1 cellular context compared by ENCODE assay signal in the genomic region with DNA sequence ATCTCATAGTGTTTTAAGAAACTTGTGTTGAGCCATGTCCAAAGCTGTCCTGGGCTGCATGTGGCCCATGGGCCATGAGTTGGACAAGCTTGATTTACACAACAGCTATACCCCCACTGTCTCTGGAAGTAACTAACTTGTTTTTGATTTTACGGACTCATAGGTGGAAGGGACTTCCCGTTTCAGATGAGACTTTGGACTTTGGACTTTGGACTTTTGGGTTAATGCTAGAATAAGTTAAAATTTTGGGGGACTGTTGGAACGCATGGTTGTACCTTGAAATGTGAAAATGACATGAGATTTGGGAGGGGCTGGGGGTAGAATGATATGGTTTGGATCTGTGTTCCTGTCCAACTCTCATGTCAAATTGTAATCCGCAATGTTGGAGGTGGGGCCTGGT.
TF ChIP-seq lines count a peak whose summit lies in the region.

No MANE protein-coding gene starts in this region.

TF ChIP-seq in HepG2, 621 proteins besides CTCF, POLR2A, EP300 and RAD21 (continued from another document):
- TF ChIP-seq, protein P1, sequence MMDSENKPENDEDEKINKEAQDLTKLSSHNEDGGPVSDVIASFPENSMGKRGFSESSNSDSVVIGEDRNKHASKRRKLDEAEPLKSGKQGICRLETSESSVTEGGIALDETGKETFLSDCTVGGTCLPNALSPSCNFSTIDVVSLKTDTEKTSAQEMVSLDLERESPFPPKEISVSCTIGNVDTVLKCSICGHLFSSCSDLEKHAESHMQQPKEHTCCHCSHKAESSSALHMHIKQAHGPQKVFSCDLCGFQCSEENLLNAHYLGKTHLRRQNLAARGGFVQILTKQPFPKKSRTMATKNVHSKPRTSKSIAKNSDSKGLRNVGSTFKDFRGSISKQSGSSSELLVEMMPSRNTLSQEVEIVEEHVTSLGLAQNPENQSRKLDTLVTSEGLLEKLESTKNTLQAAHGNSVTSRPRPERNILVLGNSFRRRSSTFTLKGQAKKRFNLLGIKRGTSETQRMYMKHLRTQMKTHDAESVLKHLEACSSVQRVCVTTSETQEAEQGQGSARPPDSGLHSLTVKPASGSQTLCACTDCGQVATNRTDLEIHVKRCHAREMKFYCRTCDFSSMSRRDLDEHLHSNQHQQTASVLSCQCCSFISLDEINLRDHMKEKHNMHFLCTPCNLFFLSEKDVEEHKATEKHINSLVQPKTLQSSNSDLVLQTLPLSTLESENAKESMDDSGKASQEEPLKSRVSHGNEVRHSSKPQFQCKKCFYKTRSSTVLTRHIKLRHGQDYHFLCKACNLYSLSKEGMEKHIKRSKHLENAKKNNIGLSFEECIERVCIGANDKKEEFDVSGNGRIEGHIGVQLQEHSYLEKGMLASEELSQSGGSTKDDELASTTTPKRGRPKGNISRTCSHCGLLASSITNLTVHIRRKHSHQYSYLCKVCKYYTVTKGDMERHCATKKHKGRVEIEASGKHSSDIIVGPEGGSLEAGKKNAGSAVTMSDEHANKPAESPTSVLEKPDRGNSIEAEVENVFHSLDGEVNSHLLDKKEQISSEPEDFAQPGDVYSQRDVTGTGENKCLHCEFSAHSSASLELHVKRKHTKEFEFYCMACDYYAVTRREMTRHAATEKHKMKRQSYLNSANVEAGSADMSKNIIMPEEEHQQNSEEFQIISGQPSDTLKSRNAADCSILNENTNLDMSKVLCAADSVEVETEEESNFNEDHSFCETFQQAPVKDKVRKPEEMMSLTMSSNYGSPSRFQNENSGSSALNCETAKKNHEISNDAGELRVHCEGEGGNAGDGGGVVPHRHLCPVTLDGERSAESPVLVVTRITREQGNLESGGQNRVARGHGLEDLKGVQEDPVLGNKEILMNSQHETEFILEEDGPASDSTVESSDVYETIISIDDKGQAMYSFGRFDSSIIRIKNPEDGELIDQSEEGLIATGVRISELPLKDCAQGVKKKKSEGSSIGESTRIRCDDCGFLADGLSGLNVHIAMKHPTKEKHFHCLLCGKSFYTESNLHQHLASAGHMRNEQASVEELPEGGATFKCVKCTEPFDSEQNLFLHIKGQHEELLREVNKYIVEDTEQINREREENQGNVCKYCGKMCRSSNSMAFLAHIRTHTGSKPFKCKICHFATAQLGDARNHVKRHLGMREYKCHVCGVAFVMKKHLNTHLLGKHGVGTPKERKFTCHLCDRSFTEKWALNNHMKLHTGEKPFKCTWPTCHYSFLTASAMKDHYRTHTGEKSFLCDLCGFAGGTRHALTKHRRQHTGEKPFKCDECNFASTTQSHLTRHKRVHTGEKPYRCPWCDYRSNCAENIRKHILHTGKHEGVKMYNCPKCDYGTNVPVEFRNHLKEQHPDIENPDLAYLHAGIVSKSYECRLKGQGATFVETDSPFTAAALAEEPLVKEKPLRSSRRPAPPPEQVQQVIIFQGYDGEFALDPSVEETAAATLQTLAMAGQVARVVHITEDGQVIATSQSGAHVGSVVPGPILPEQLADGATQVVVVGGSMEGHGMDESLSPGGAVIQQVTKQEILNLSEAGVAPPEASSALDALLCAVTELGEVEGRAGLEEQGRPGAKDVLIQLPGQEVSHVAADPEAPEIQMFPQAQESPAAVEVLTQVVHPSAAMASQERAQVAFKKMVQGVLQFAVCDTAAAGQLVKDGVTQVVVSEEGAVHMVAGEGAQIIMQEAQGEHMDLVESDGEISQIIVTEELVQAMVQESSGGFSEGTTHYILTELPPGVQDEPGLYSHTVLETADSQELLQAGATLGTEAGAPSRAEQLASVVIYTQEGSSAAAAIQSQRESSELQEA (CRISPR knock-in tag; IDR thresholded peaks at IDR 0.05; ENCODE audit: not compliant biosample characterization), result no peak
- TF ChIP-seq NFYC (CRISPR knock-in tag; IDR thresholded peaks at IDR 0.05) (no peak), PHF8 (CRISPR knock-in tag; IDR thresholded peaks at IDR 0.05) (no peak), MIER3 (CRISPR knock-in tag; IDR thresholded peaks at IDR 0.05; ENCODE audit: borderline replicate concordance) (no peak), ZNF34 (CRISPR knock-in tag; IDR thresholded peaks at IDR 0.05; ENCODE audit: borderline replicate concordance) (no peak), CHD4 (IDR thresholded peaks at IDR 0.05; ENCODE audit: borderline replicate concordance, low read length) (no peak), NCOR1 (IDR thresholded peaks at IDR 0.05; ENCODE audit: borderline replicate concordance, low read length) (peak; percentile 74), HNF4A (CRISPR knock-in tag; IDR thresholded peaks at IDR 0.05) (peak; percentile 8; the same call in 1 of the 2 replicates), MAFG (CRISPR knock-in tag; IDR thresholded peaks at IDR 0.05) (no peak)
